In the genomic region with DNA sequence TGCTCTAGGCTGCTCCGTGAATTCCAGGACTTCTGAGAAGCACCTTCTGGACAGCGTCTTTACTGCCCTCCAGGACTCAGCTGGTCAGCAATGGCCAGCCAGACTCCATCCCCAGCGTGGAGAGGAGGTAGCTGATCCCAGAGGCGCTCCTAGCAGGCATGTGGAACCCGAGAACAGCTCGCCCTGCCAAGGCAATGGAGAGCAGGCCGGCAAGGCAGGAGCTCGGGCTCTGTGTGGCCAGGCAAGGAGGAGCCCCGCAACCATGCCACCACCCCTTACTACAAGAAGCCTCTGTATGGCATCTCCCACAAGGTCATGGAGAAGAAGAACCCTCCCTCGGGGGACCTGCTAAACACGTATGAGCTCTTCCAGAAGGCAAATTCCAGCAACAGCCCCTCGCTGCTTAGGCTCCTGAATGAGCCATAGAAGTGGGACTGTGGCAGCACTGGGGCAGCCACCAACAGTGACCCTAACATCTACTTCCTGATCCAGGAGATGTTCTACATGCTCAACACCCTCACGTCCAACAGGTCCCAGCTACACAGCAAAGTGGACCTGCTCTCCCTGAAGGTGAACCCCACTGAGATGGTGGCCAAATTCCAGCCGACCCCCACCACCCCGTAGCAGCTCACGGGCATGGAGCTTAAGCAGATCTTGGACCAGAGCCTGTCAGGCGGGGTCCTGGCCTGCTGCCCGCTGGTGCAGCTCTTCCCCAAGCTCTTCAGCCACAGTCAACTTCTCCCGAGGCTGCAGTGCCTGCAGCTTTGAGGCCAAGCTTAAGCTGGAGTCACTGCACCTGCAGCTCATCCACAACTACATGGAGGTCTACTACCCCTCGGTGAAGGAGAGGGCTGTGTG, we compare ENCODE assay signal across 1 cellular context. TPM values are rescaled to one million over a fixed set of nuclear protein-coding genes. Genes with fewer than 3 reads are reported as not detected.
"Had no signal": no experiment of that assay in that cellular context is flagged by ENCODE, and none has a peak within 500 bp of the region (broad histone marks: within the 10 kb centered on the region; RNA-seq: fewer than 3 reads in every experiment).

No MANE protein-coding gene starts in this region.

RNA-seq across cellular contexts. Expression of gene NUTM2B, which starts 19.8 kb away (rescaled TPM):
- total RNA-seq: SJSA1 had no signal
